In the genomic region with DNA sequence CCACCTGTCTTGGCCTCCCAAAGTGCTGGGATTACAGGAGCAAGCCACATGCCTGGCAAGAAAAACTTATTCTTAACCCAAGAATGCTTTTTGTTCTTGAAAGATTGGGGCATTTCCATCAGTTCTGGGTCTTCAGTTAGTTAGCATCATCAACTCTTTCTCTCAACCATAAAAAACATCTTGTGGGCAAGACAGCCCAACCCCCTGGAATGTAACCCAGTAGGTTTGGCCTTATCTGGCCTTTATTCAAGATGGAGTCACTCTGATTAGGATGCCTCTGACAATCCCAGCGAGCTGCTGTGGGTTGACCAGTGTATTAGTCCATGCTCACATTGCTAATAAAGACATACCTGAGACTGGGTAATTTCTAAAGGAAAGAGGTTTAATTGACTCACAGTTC, we compare ENCODE assay signal across 1 cellular context.
TF ChIP-seq lines count a peak whose summit lies in the region.

No MANE protein-coding gene starts in this region.

TF ChIP-seq in GM23338, 12 proteins besides CTCF, POLR2A, EP300 and RAD21 (continued from another document):
- TF ChIP-seq, protein P1, sequence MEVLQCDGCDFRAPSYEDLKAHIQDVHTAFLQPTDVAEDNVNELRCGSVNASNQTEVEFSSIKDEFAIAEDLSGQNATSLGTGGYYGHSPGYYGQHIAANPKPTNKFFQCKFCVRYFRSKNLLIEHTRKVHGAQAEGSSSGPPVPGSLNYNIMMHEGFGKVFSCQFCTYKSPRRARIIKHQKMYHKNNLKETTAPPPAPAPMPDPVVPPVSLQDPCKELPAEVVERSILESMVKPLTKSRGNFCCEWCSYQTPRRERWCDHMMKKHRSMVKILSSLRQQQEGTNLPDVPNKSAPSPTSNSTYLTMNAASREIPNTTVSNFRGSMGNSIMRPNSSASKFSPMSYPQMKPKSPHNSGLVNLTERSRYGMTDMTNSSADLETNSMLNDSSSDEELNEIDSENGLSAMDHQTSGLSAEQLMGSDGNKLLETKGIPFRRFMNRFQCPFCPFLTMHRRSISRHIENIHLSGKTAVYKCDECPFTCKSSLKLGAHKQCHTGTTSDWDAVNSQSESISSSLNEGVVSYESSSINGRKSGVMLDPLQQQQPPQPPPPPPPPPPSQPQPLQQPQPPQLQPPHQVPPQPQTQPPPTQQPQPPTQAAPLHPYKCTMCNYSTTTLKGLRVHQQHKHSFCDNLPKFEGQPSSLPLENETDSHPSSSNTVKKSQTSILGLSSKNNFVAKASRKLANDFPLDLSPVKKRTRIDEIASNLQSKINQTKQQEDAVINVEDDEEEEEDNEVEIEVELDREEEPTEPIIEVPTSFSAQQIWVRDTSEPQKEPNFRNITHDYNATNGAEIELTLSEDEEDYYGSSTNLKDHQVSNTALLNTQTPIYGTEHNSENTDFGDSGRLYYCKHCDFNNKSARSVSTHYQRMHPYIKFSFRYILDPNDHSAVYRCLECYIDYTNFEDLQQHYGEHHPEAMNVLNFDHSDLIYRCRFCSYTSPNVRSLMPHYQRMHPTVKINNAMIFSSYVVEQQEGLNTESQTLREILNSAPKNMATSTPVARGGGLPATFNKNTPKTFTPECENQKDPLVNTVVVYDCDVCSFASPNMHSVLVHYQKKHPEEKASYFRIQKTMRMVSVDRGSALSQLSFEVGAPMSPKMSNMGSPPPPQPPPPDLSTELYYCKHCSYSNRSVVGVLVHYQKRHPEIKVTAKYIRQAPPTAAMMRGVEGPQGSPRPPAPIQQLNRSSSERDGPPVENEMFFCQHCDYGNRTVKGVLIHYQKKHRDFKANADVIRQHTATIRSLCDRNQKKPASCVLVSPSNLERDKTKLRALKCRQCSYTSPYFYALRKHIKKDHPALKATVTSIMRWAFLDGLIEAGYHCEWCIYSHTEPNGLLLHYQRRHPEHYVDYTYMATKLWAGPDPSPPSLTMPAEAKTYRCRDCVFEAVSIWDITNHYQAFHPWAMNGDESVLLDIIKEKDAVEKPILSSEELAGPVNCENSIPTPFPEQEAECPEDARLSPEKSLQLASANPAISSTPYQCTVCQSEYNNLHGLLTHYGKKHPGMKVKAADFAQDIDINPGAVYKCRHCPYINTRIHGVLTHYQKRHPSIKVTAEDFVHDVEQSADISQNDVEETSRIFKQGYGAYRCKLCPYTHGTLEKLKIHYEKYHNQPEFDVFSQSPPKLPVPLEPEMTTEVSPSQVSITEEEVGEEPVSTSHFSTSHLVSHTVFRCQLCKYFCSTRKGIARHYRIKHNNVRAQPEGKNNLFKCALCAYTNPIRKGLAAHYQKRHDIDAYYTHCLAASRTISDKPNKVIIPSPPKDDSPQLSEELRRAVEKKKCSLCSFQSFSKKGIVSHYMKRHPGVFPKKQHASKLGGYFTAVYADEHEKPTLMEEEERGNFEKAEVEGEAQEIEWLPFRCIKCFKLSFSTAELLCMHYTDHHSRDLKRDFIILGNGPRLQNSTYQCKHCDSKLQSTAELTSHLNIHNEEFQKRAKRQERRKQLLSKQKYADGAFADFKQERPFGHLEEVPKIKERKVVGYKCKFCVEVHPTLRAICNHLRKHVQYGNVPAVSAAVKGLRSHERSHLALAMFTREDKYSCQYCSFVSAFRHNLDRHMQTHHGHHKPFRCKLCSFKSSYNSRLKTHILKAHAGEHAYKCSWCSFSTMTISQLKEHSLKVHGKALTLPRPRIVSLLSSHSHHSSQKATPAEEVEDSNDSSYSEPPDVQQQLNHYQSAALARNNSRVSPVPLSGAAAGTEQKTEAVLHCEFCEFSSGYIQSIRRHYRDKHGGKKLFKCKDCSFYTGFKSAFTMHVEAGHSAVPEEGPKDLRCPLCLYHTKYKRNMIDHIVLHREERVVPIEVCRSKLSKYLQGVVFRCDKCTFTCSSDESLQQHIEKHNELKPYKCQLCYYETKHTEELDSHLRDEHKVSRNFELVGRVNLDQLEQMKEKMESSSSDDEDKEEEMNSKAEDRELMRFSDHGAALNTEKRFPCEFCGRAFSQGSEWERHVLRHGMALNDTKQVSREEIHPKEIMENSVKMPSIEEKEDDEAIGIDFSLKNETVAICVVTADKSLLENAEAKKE (CRISPR knock-in tag; IDR thresholded peaks at IDR 0.05): no peak
- TF ChIP-seq POLR2AphosphoS5 (IDR thresholded peaks at IDR 0.05; ENCODE audit: low read depth) (no peak), NANOG (IDR thresholded peaks at IDR 0.05; ENCODE audit: borderline replicate concordance) (no peak), EZH2 (IDR thresholded peaks at IDR 0.05; ENCODE audit: low read depth, unreplicated experiment) (no peak), CREB1 (CRISPR knock-in tag; IDR thresholded peaks at IDR 0.05; ENCODE audit: low read depth) (no peak), STAT1 (IDR thresholded peaks at IDR 0.05; ENCODE audit: unreplicated experiment) (no peak), EZH2phosphoT487 (IDR thresholded peaks at IDR 0.05; ENCODE audit: unreplicated experiment) (no peak), JUNB (IDR thresholded peaks at IDR 0.05; ENCODE audit: unreplicated experiment) (no peak)
- TF ChIP-seq, protein P2, sequence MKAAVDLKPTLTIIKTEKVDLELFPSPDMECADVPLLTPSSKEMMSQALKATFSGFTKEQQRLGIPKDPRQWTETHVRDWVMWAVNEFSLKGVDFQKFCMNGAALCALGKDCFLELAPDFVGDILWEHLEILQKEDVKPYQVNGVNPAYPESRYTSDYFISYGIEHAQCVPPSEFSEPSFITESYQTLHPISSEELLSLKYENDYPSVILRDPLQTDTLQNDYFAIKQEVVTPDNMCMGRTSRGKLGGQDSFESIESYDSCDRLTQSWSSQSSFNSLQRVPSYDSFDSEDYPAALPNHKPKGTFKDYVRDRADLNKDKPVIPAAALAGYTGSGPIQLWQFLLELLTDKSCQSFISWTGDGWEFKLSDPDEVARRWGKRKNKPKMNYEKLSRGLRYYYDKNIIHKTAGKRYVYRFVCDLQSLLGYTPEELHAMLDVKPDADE (IDR thresholded peaks at IDR 0.05): no peak
TF ChIP-seq in GM23338: peak in this region for 0.
